9 cellular contexts compared by ENCODE assay signal in the genomic region with DNA sequence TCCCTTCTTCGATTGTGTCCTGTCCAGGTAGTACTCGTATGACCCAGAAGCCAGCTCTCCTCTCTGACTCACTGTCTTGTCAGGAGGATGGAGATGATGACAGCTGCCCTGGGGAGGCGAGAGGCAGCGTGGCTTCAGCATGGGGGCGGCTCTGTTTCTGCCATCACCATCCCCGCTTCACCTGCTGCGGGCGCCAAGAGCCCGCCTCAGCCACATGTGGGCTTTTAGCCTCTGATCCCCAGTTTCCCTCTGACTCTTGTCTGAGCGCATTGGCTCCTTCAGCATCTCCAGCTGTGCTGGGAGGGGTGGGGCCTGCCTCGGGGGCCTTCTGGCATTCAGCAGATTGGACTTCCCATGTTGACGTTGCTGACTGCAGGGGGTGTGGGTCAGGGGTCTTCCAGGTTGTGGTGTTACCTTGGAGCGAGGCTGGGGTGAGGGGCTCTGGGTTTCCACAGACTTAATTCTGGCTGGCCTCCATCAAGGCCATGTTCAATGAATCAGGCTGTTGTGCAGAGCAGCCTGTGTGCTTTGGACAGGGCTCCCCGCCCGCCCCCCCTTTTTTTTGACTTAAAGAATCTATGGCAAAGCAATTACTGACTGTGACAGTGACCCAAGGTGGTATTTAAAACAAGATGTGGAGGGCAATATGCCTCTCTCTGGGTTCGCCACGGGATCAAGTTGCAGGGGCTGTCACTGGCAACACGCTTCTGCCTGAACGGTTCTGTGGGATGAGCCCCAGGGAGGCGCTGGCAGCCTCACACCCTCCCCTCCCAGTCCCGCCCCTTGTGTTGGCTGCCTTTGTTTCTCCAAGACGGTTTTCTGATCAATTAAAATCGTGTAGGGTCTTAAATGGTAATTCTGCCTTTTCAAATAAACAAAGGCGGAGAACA.
DNase-seq lines count a peak whose midpoint lies in the region; TF ChIP-seq lines count a peak whose summit lies in the region.
"Had no signal": no experiment of that assay in that cellular context is flagged by ENCODE, and none has a peak within 500 bp of the region (broad histone marks: within the 10 kb centered on the region; RNA-seq: fewer than 3 reads in every experiment).

No MANE protein-coding gene starts in this region.

- peak overlapping the region; percentile 81 for H3K4me2 ChIP-seq in smooth muscle cell

- H3K4me3 ChIP-seq in brain microvascular endothelial cell (ENCODE audit: low read depth, low read length) (no peak overlapping the region), smooth muscle cell (peak overlapping the region; percentile 25)

- no peak for TF ChIP-seq CTCF in brain microvascular endothelial cell (IDR thresholded peaks at IDR 0.05; ENCODE audit: low read depth, low read length, missing control alignments)
- no peak for TF ChIP-seq CTCF in smooth muscle cell (IDR thresholded peaks at IDR 0.05; ENCODE audit: borderline replicate concordance, insufficient read depth, poor library complexity, severe bottlenecking)

- H3K36me3 ChIP-seq in brain microvascular endothelial cell (replicated peaks) = no peaks in the 10 kb centered on the region
- no peaks in the 10 kb centered on the region for H3K36me3 ChIP-seq in smooth muscle cell (ENCODE audit: low read depth)

- intact Hi-C loops in posterior cingulate gyrus (cut with DNase I) = loop anchor here (5.0 kb wide), 1 partner anchor 85 kb away; no protein-coding TSS in a partner anchor

- H4K20me1 ChIP-seq in smooth muscle cell (ENCODE audit: low read depth) = no peaks in the 10 kb centered on the region

- H3F3A ChIP-seq in smooth muscle cell (ENCODE audit: low read depth) = peaks cover 21% of the 10 kb centered on the region

- H3K27ac ChIP-seq in brain microvascular endothelial cell = peak overlapping the region; percentile 62
- H3K27ac ChIP-seq in smooth muscle cell (ENCODE audit: low read depth) = peak overlapping the region; percentile 100

- H3K27me3 ChIP-seq in brain microvascular endothelial cell (replicated peaks) = peaks cover 2% of the 10 kb centered on the region
- H3K27me3 ChIP-seq in smooth muscle cell (ENCODE audit: low read depth) = no peaks in the 10 kb centered on the region

- DNase-seq in ELF-1 (ENCODE audit: low read depth, low spot score) (peak; percentile 66), NCI-H2171 (lab: John Stamatoyannopoulos, UW) (peak; percentile 49), brain microvascular endothelial cell (no peak), smooth muscle cell (lab: John Stamatoyannopoulos, UW; ENCODE audit: unreplicated experiment) (no peak), NCI-H187 treated with DMSO at 0.1 percent for 48 hours (lab: John Stamatoyannopoulos, UW) (no peak), OCI-M2 (lab: John Stamatoyannopoulos, UW; ENCODE audit: unreplicated experiment) (no peak), posterior cingulate gyrus (no peak), midbrain (lab: John Stamatoyannopoulos, UW) (no peak)
- DNase-seq: SW 1271 had no signal

- H3K4me1 ChIP-seq in smooth muscle cell (ENCODE audit: low read depth) = peaks cover 29% of the 10 kb centered on the region

- peaks cover 17% of the 10 kb centered on the region for H3K79me2 ChIP-seq in smooth muscle cell (ENCODE audit: low read depth)

- H2AFZ ChIP-seq in smooth muscle cell (ENCODE audit: low read depth) = no peak overlapping the region

- H3K9ac ChIP-seq in smooth muscle cell (ENCODE audit: low read depth) = peak overlapping the region; percentile 95

- H3K9me3 ChIP-seq in smooth muscle cell (replicated peaks; ENCODE audit: low read depth) = no peaks in the 10 kb centered on the region

- in situ Hi-C loops in brain microvascular endothelial cell (cut with HindIII; ENCODE audit: low pct_ligation_motif_present, low sequenced_read_pairs) = no loop called here

- WGBS in smooth muscle cell (ENCODE audit: low lambda C conversion rate) = 50% methylated on average over 23 of the region's 24 CpGs

Comparison
In these comparisons a context has a peak if more than half of its experiments do, and no peak if none do; other contexts are left out.
1. DNase-seq: peak in ELF-1 (single experiment) and NCI-H2171 (single experiment); none in brain microvascular endothelial cell (single experiment), smooth muscle cell (single experiment), NCI-H187 treated with DMSO at 0.1 percent for 48 hours (single experiment), OCI-M2 (single experiment), posterior cingulate gyrus (0 of 10) and midbrain (single experiment).